ENCODE assay signal across 10 cellular contexts in the genomic region with DNA sequence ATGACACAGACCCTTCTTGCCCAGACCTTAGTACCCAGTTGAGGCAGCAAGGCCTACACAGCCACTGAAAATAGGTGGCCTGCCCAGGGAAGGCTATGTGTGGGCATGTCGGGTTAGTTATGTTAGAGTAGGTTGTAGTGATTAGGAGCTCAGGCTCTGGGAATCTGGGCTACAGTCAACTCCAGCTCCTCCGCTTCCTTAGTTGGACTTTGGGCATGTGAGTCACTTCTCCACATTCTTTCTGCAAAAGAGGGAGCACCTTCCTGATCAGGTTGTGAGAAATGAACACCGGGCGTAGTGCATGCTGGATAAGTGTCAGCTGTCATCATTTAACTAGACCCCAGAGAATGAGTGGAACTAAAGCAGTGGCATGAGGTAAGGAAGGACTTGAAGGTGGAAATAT.
DNase-seq lines count a peak whose midpoint lies in the region; ATAC-seq and TF ChIP-seq lines count a peak whose summit lies in the region.
"Had no signal": no experiment of that assay in that cellular context is flagged by ENCODE, and none has a peak within 500 bp of the region (broad histone marks: within the 10 kb centered on the region; RNA-seq: fewer than 3 reads in every experiment).

No MANE protein-coding gene starts in this region.

- CTCF ChIA-PET in mammary epithelial cell (lab: Charles Lee; ENCODE audit: low non-redundant PET), result no interaction called here
- CTCF ChIA-PET in activated CD4-positive, alpha-beta memory T cell treated with anti-CD3 and anti-CD28 coated beads, Interleukin-2, amount 10 ng/mL, durations not matched to agents 7 days and 5 days (lab: Charles Lee), result interaction anchor here (0.5 to 2.7 kb wide), 8 partner anchors 32 to 119 kb away, joined by 3 to 15 read pairs (median 4); no protein-coding TSS in a partner anchor

- H3K27ac Mint-ChIP-seq in activated CD4-positive, alpha-beta memory T cell treated with anti-CD3 and anti-CD28 coated beads, Interleukin-2, amount 10 ng/mL, durations not matched to agents 7 days and 5 days, result no peak overlapping the region

- peaks cover 29% of the 10 kb centered on the region for H3K36me3 ChIP-seq in HUES48 (ENCODE audit: control insufficient read depth, insufficient read depth, low read length)
- H3K36me3 ChIP-seq in mammary epithelial cell (ENCODE audit: insufficient read depth, low read length), result peaks cover 4% of the 10 kb centered on the region
- H3K36me3 ChIP-seq in stomach, result peaks cover 16 to 28% (median 24%) of the 10 kb centered on the region in 4 donors
- peaks cover 0 to 17% of the 10 kb centered on the region in 2 donors for H3K36me3 ChIP-seq in adrenal gland (replicated peaks in 1 of 2)

- H3K4me3 Mint-ChIP-seq in activated CD4-positive, alpha-beta memory T cell treated with anti-CD3 and anti-CD28 coated beads, Interleukin-2, amount 10 ng/mL, durations not matched to agents 7 days and 5 days, result no peak overlapping the region

- no TSS peak for BruUV-seq in mammary epithelial cell (replicated peaks; lab: Mats Ljungman, UMichigan)

- peaks cover 54% of the 10 kb centered on the region for H3K4me1 Mint-ChIP-seq in activated CD4-positive, alpha-beta memory T cell treated with anti-CD3 and anti-CD28 coated beads, Interleukin-2, amount 10 ng/mL, durations not matched to agents 7 days and 5 days

- H3K9ac ChIP-seq in HUES48 (ENCODE audit: low read depth, low read length) (no peak overlapping the region), mammary epithelial cell (ENCODE audit: insufficient read depth, low read length) (peak overlapping the region; percentile 78)

- no peak for TF ChIP-seq POLR2A in stomach (IDR thresholded peaks at IDR 0.05)
- no peak for TF ChIP-seq POLR2A in adrenal gland (IDR thresholded peaks at IDR 0.05)

- TF ChIP-seq CTCF in mammary epithelial cell (conservative IDR thresholded peaks at IDR 0.05 in 1 of 2, IDR thresholded peaks at IDR 0.05 in 1 of 2; ENCODE audit: extremely low read depth in 1 of 2, insufficient read depth in 1 of 2, low read depth in 1 of 2, low read length in 2 of 2) (no peak), stomach (IDR thresholded peaks at IDR 0.05) (no peak), adrenal gland (IDR thresholded peaks at IDR 0.05) (no peak)

- H3K27me3 Mint-ChIP-seq in activated CD4-positive, alpha-beta memory T cell treated with anti-CD3 and anti-CD28 coated beads, Interleukin-2, amount 10 ng/mL, durations not matched to agents 7 days and 5 days, result no peaks in the 10 kb centered on the region
- H3K27me3 Mint-ChIP-seq: activated B cell treated with CpG ODN at 0.5 μM for 24 hours had no signal

- no peak overlapping the region for H3K4me3 ChIP-seq in HUES48 (ENCODE audit: low read depth, low read length)
- peak overlapping the region in 2 of 3 experiments; percentile 24 to 41 for H3K4me3 ChIP-seq in mammary epithelial cell (replicated peaks in 1 of 3; ENCODE audit: insufficient read depth in 1 of 3, low read depth in 2 of 3, low read length in 3 of 3)
- no peak overlapping the region for H3K4me3 ChIP-seq in stomach
- H3K4me3 ChIP-seq in adrenal gland, result no peak overlapping the region

- no peak for ATAC-seq in HG02678 (IDR thresholded peaks at IDR 0.05; ENCODE audit: unreplicated experiment)

- H3K4me1 ChIP-seq in HUES48 (ENCODE audit: control insufficient read depth, insufficient read depth, low read length) (peaks cover 25% of the 10 kb centered on the region), mammary epithelial cell (ENCODE audit: insufficient read depth, low read length) (peaks cover 52% of the 10 kb centered on the region), stomach (peaks cover 22 to 59% (median 39%) of the 10 kb centered on the region in 4 donors), adrenal gland (replicated peaks in 1 of 2) (peaks cover 5 to 48% of the 10 kb centered on the region in 2 donors)

- POLR2A ChIA-PET in activated CD4-positive, alpha-beta memory T cell treated with anti-CD3 and anti-CD28 coated beads, Interleukin-2, amount 10 ng/mL, durations not matched to agents 7 days and 5 days (lab: Charles Lee), result interaction anchor here (1.1 to 2.4 kb wide), 5 partner anchors 11 to 206 kb away, joined by 3 to 23 read pairs (median 3); partner anchors contain the start of gene ARHGAP35

- in situ Hi-C loops in mammary epithelial cell (cut with MboI; ENCODE audit: low sequenced_read_pairs in 2 of 2), result loop anchor here in 1 of 2 donors (10.0 kb wide), 1 partner anchor 61 kb away; the partner anchor contains the start of gene ARHGAP35

- no peak for TF ChIP-seq EP300 in stomach (IDR thresholded peaks at IDR 0.05)

- WGBS in mammary epithelial cell (ENCODE audit: low coverage, missing lambda C conversion rate), result 0% methylated on average over 4 of the region's 4 CpGs
- WGBS in stomach, 5 donors, result 45 to 59% (median 53%) methylated on average over 4 of the region's 4 CpGs
- WGBS in adrenal gland, 4 donors, result 88 to 98% (median 95%) methylated on average over 3 to 4 of the region's 4 CpGs

- dilution Hi-C loops in mammary epithelial cell (cut with HindIII; ENCODE audit: low sequenced_read_pairs), result loop anchor here (5.0 kb wide), 1 partner anchor 38 kb away; no protein-coding TSS in a partner anchor

- H3K4me2 ChIP-seq in mammary epithelial cell (ENCODE audit: insufficient read depth, low read depth, low read length), result peak overlapping the region; percentile 77

- peaks cover 46% of the 10 kb centered on the region for H3K36me3 Mint-ChIP-seq in activated CD4-positive, alpha-beta memory T cell treated with anti-CD3 and anti-CD28 coated beads, Interleukin-2, amount 10 ng/mL, durations not matched to agents 7 days and 5 days (ENCODE audit: low read depth)

- H2AFZ ChIP-seq in mammary epithelial cell (ENCODE audit: low read depth, low read length), result peak overlapping the region; percentile 38

- H3K27me3 ChIP-seq in HUES48 (ENCODE audit: control insufficient read depth, insufficient read depth, low read length) (no peaks in the 10 kb centered on the region), mammary epithelial cell (ENCODE audit: insufficient read depth, low read length) (no peaks in the 10 kb centered on the region), stomach (no peaks in the 10 kb centered on the region), adrenal gland (no peaks in the 10 kb centered on the region)

- H3K79me2 ChIP-seq in mammary epithelial cell (ENCODE audit: insufficient read depth, low read length), result peaks cover 88% of the 10 kb centered on the region

- H4K20me1 ChIP-seq in mammary epithelial cell (ENCODE audit: insufficient read depth, low read length), result no peaks in the 10 kb centered on the region

- H3K27ac ChIP-seq in HUES48 (ENCODE audit: low read depth, low read length), result peak overlapping the region; percentile 12
- peak overlapping the region; percentile 97 for H3K27ac ChIP-seq in mammary epithelial cell (ENCODE audit: insufficient read depth, low read depth, low read length)
- peak overlapping the region; percentile 48 to 81 (median 57) for H3K27ac ChIP-seq in stomach
- peak overlapping the region in 1 of 5 donors; percentile 65 for H3K27ac ChIP-seq in adrenal gland

- intact Hi-C loops in mammary epithelial cell (cut with micrococcal nuclease) (loop anchor here (1.0 to 5.0 kb wide), 4 partner anchors 23 to 51 kb away; no protein-coding TSS in a partner anchor), stomach (cut with DNase I; ENCODE audit: low total_unique reads) (no loop called here), adrenal gland (cut with DNase I) (no loop called here)

- H3K9me3 Mint-ChIP-seq in activated CD4-positive, alpha-beta memory T cell treated with anti-CD3 and anti-CD28 coated beads, Interleukin-2, amount 10 ng/mL, durations not matched to agents 7 days and 5 days, result no peaks in the 10 kb centered on the region
- H3K9me3 Mint-ChIP-seq: activated B cell treated with CpG ODN at 0.5 μM for 24 hours had no signal

- peak; percentile 86 for DNase-seq in mammary epithelial cell
- DNase-seq in left kidney (ENCODE audit: low read depth, low spot score), result peak; percentile 20
- peak; percentile 30 for DNase-seq in stomach
- no peak for DNase-seq in activated CD4-positive, alpha-beta memory T cell treated with anti-CD3 and anti-CD28 coated beads, Interleukin-2, amount 10 ng/mL, durations not matched to agents 7 days and 5 days
- DNase-seq in effector CD4-positive, alpha-beta T cell, result no peak
- no peak for DNase-seq in adrenal gland
- DNase-seq: activated B cell treated with CpG ODN at 0.5 μM for 24 hours, NCI-H2171 treated with DMSO at 0.1 percent for 48 hours had no signal

- H3K9me3 ChIP-seq in HUES48 (ENCODE audit: control insufficient read depth, insufficient read depth, low read length), result no peaks in the 10 kb centered on the region
- no peaks in the 10 kb centered on the region for H3K9me3 ChIP-seq in mammary epithelial cell (replicated peaks; ENCODE audit: insufficient read depth, low read length)
- no peaks in the 10 kb centered on the region for H3K9me3 ChIP-seq in stomach
- no peaks in the 10 kb centered on the region for H3K9me3 ChIP-seq in adrenal gland (replicated peaks in 1 of 3)

Comparison
In these comparisons a context has a peak if more than half of its experiments do, and no peak if none do; other contexts are left out.
1. H3K4me3 ChIP-seq: peak in mammary epithelial cell (2 of 3); none in HUES48 (single experiment), stomach (0 of 4) and adrenal gland (0 of 4).
2. DNase-seq: peak in mammary epithelial cell (single experiment), left kidney (single experiment) and stomach (single experiment); none in activated CD4-positive, alpha-beta memory T cell treated with anti-CD3 and anti-CD28 coated beads, Interleukin-2, amount 10 ng/mL, durations not matched to agents 7 days and 5 days (single experiment), effector CD4-positive, alpha-beta T cell (single experiment) and adrenal gland (0 of 7).